22 cellular contexts compared by ENCODE assay signal in the genomic region with DNA sequence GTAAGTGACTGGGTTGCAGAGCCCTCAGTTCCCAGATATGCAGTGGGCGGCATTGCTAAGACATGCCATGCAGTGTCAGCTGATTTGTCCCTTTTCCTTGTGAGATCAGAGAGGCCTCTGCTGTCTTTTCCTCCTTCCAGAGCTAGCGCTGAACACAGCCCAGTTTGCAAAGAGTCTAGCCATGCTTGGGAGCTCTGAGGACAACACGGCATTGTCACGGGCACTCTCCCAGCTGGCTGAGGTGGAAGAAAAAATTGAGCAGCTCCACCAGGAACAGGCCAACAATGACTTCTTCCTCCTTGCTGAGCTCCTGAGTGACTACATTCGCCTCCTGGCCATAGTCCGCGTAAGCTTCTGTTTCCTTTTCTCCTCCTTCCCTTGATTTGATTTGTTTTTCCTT. TPM values are rescaled to one million over a fixed set of nuclear protein-coding genes. Genes with fewer than 3 reads are reported as not detected.
DNase-seq lines count a peak whose midpoint lies in the region; ATAC-seq, FAIRE-seq and TF ChIP-seq lines count a peak whose summit lies in the region.
"Had no signal": no experiment of that assay in that cellular context is flagged by ENCODE, and none has a peak within 500 bp of the region (broad histone marks: within the 10 kb centered on the region; RNA-seq: fewer than 3 reads in every experiment).

No MANE protein-coding gene starts in this region.

- no TSS peak for BruUV-seq in K562 (replicated peaks; lab: Mats Ljungman, UMichigan)

- H3K4me3 ChIP-seq in K562 (no peak overlapping the region), Peyer's patch (no peak overlapping the region)

- ATAC-seq in T-helper 17 cell (no peak), K562 (no peak), left ventricle myocardium superior (peak; percentile 54), HG03460 (IDR thresholded peaks at IDR 0.05; ENCODE audit: unreplicated experiment) (no peak)
- ATAC-seq: HepG2 had no signal

- H3K9me1 ChIP-seq in K562 (ENCODE audit: control insufficient read depth, insufficient read depth, low read length) = no peaks in the 10 kb centered on the region

- H3K79me2 ChIP-seq in K562 (ENCODE audit: control insufficient read depth, insufficient read depth, low read length) = no peaks in the 10 kb centered on the region

- in situ Hi-C loops in K562 (cut with MboI) = no loop called here

- H3K27ac Mint-ChIP-seq in T-helper 17 cell (peak overlapping the region; percentile 71), progenitor cell of endocrine pancreas (peak overlapping the region; percentile 13)
- H3K27ac Mint-ChIP-seq: HFFc6 had no signal

- H4K20me1 ChIP-seq in K562 (replicated peaks; ENCODE audit: control insufficient read depth, insufficient read depth, low read length) = no peaks in the 10 kb centered on the region; the same call in 1 of the 2 replicates

- H3K4me1 Mint-ChIP-seq in T-helper 17 cell (no peaks in the 10 kb centered on the region), progenitor cell of endocrine pancreas (ENCODE audit: low read depth) (no peaks in the 10 kb centered on the region)

- no peak overlapping the region for H3K4me2 ChIP-seq in K562 (ENCODE audit: insufficient read depth, low read length)
- H3K4me2 ChIP-seq: KMS-11 had no signal

- H3K27ac ChIP-seq in K562 (ENCODE audit: extremely low read depth, low read depth, low read length) (no peak overlapping the region), Peyer's patch (no peak overlapping the region)
- H3K27ac ChIP-seq: KMS-11 had no signal

- H3K36me3 Mint-ChIP-seq in T-helper 17 cell (ENCODE audit: low read depth) (peaks cover 8% of the 10 kb centered on the region), progenitor cell of endocrine pancreas (ENCODE audit: insufficient read depth) (peaks cover 21% of the 10 kb centered on the region)

- intact Hi-C loops in K562 (cut with micrococcal nuclease) = no loop called here
- intact Hi-C loops in left ventricle myocardium superior (cut with micrococcal nuclease) = no loop called here

- no peaks in the 10 kb centered on the region for H3K9me3 ChIP-seq in T-helper 17 cell (ENCODE audit: control insufficient read depth, low read length, poor library complexity, severe bottlenecking)
- H3K9me3 ChIP-seq in K562 (replicated peaks; ENCODE audit: control insufficient read depth, insufficient read depth, low read depth, low read length) = no peaks in the 10 kb centered on the region
- H3K9me3 ChIP-seq in Peyer's patch = no peaks in the 10 kb centered on the region
- H3K9me3 ChIP-seq: Caco-2 had no signal

- TF ChIP-seq CTCF in K562 (IDR thresholded peaks at IDR 0.05 in 2 of 3, conservative IDR thresholded peaks at IDR 0.05 in 1 of 3; ENCODE audit: insufficient read depth in 2 of 3, low read depth in 1 of 3, low read length in 3 of 3) = no peak
- TF ChIP-seq CTCF in progenitor cell of endocrine pancreas (IDR thresholded peaks at IDR 0.05; ENCODE audit: unreplicated experiment) = no peak
- no peak for TF ChIP-seq CTCF in Peyer's patch (IDR thresholded peaks at IDR 0.05)

- DNase-seq in T-helper 17 cell (no peak), K562 (ENCODE audit: extremely low read depth in 1 of 4, low spot score in 3 of 4) (no peak), left ventricle myocardium superior (peak; percentile 55), progenitor cell of endocrine pancreas (ENCODE audit: low spot score, unreplicated experiment) (no peak), Peyer's patch (no peak), erythroblast (lab: John Stamatoyannopoulos, UW) (no peak)
- DNase-seq: ACHN, AML-193, Caco-2, DMS153, EL, HFFc6, NCI-H1092 treated with DMSO at 0.1 percent for 48 hours, NCI-H1694 treated with DMSO at 0.1 percent for 48 hours, NCI-H226, NCI-H526, SIG-M5 had no signal

- TF ChIP-seq POLR2A in K562 (conservative IDR thresholded peaks at IDR 0.05) (no peak), Peyer's patch (IDR thresholded peaks at IDR 0.05) (no peak), erythroblast (IDR thresholded peaks at IDR 0.05; ENCODE audit: low read length) (no peak)

- POLR2A ChIA-PET in K562 (lab: Yijun Ruan, JAX) = interaction anchor here (0.7 to 5.9 kb wide), 5 partner anchors 8 to 564 kb away, joined by 3 to 34 read pairs (median 4); no protein-coding TSS in a partner anchor

- H3K36me3 ChIP-seq in K562 (ENCODE audit: control insufficient read depth, insufficient read depth, low read length) (peaks cover 90% of the 10 kb centered on the region), Peyer's patch (peaks cover 0 to 99% (median 0%) of the 10 kb centered on the region in 3 donors)

- no peak overlapping the region for H2AFZ ChIP-seq in K562 (ENCODE audit: low read depth, low read length)

- CTCF ChIA-PET in K562 (lab: Yijun Ruan, JAX; ENCODE audit: low intra/inter-chr PET ratio) = no interaction called here

- H3K27me3 ChIP-seq in K562 (ENCODE audit: control insufficient read depth in 2 of 2, insufficient read depth in 2 of 2, low read length in 2 of 2) = no peaks in the 10 kb centered on the region
- no peaks in the 10 kb centered on the region for H3K27me3 ChIP-seq in Peyer's patch

- no peaks in the 10 kb centered on the region for H3K9me3 Mint-ChIP-seq in progenitor cell of endocrine pancreas (ENCODE audit: low read depth)
- H3K9me3 Mint-ChIP-seq: HFFc6 had no signal

- WGBS in K562 (ENCODE audit: insufficient coverage, low coverage, missing lambda C conversion rate) = 94% methylated on average over 7 of the region's 7 CpGs

- no peaks in the 10 kb centered on the region for H3K27me3 Mint-ChIP-seq in T-helper 17 cell
- H3K27me3 Mint-ChIP-seq in progenitor cell of endocrine pancreas = no peaks in the 10 kb centered on the region

- peak; percentile 48 for FAIRE-seq in K562 (lab: Jason Lieb, UNC)
- FAIRE-seq: GM19239, H54, HepG2 had no signal

- H3K4me1 ChIP-seq in K562 (replicated peaks in 1 of 2; ENCODE audit: control insufficient read depth in 2 of 2, insufficient read depth in 2 of 2, low read length in 2 of 2) (peaks cover 0 to 4% of the 10 kb centered on the region in 2 experiments; a peak in 1 of 5 replicates), Peyer's patch (no peaks in the 10 kb centered on the region)
- H3K4me1 ChIP-seq: Caco-2 had no signal

- no peak for TF ChIP-seq RAD21 in K562 (CRISPR knock-in tag; conservative IDR thresholded peaks at IDR 0.05 in 1 of 2, IDR thresholded peaks at IDR 0.05 in 1 of 2)

- no peak for TF ChIP-seq EP300 in K562 (IDR thresholded peaks at IDR 0.05; ENCODE audit: low read length)

- no peak overlapping the region for H3K9ac ChIP-seq in K562 (ENCODE audit: insufficient read depth in 1 of 2, low read depth in 2 of 2, low read length in 2 of 2)
- H3K9ac ChIP-seq: KMS-11 had no signal

- H3K4me3 Mint-ChIP-seq in T-helper 17 cell (no peak overlapping the region), progenitor cell of endocrine pancreas (ENCODE audit: low read depth) (no peak overlapping the region)
- H3K4me3 Mint-ChIP-seq: HFFc6 had no signal

RNA-seq across cellular contexts. Expression of a gene that starts 20.0 kb away (rescaled TPM):
- total RNA-seq in T-helper 17 cell = 1 to 10 TPM in 1 of 2 donors, under 1 TPM in 1; 0.42 to 1.9 TPM
- 2.8 and 8.7 TPM in 2 replicates for total RNA-seq in K562 (2011; cell fraction: chromatin; rRNA removed; ENCODE audit: low replicate concordance)
- 8.5 and 10.3 TPM in 2 replicates for total RNA-seq in K562 (2011; cell fraction: nucleolus; rRNA removed)
- total RNA-seq in K562 (2011; cell fraction: nucleoplasm; rRNA removed) = 4.7 and 5.8 TPM in 2 replicates
- total RNA-seq in K562 (2014; rRNA removed) = 2.1 and 2.3 TPM in 2 replicates
- 0.99 and 1.2 TPM in 2 replicates for total RNA-seq in K562 (2014; rRNA removed; fragmentation: Illumina TruSeq; extraction: Trizol)
- total RNA-seq in K562 (2015; rRNA removed; fragmentation: Illumina TruSeq; extraction: Trizol) = 1.1 and 1.2 TPM in 2 replicates
- 1.8 and 3.0 TPM in 2 replicates for total RNA-seq in K562 (2021)
- 0.89 and 0.91 TPM in 2 replicates for polyA plus RNA-seq in K562 (2011; rRNA removed)
- 0.52 and 2.0 TPM in 2 replicates for polyA plus RNA-seq in K562 (2011; cell fraction: cytosol; rRNA removed)
- 4.2 and 8.3 TPM in 2 replicates for polyA plus RNA-seq in K562 (2011; cell fraction: nucleus; rRNA removed)
- 2.1 and 2.4 TPM in 2 replicates for polyA plus RNA-seq in K562 (2012)
- polyA plus RNA-seq in K562 (2014; fragmentation: Illumina TruSeq; extraction: Trizol) = 0.98 and 1.3 TPM in 2 replicates
- polyA plus RNA-seq in K562 (2014; fragmentation: Nextera tagmentation; extraction: Ambion mirVana) = 1 to 10 TPM; 2.0 TPM
- polyA plus RNA-seq in K562 (2014; rRNA removed) = 1.7 and 2.0 TPM in 2 replicates
- 0.84 and 1.3 TPM in 2 replicates for polyA minus RNA-seq in K562 (2011; rRNA and poly(A)+ RNA removed)
- polyA minus RNA-seq in K562 (2011; cell fraction: cytosol; rRNA and poly(A)+ RNA removed) = 0.67 and 0.73 TPM in 2 replicates
- 4.8 and 5.0 TPM in 2 replicates for polyA minus RNA-seq in K562 (2011; cell fraction: nucleus; rRNA and poly(A)+ RNA removed)
- total RNA-seq in left ventricle myocardium superior = 5.6 TPM
- total RNA-seq in progenitor cell of endocrine pancreas = 7.3 and 8.1 TPM in 2 replicates
- 10 to 100 TPM in 1 of 4 donors, under 1 TPM in 2, not detected in 1; 0.38 to 13.2 (median 0.40) TPM for total RNA-seq in Peyer's patch

RNA-seq across cellular contexts. Expression of a gene that starts 31.3 kb away (rescaled TPM):
- total RNA-seq in T-helper 17 cell (100 to 1,000 TPM; 202 to 208 TPM), K562 (2014; rRNA removed) (381 and 402 TPM in 2 replicates), K562 (2014; rRNA removed; fragmentation: Illumina TruSeq; extraction: Trizol) (258 and 306 TPM in 2 replicates), K562 (2015; rRNA removed; fragmentation: Illumina TruSeq; extraction: Trizol) (403 and 418 TPM in 2 replicates), K562 (2021) (374 and 413 TPM in 2 replicates), left ventricle myocardium superior (106 TPM), progenitor cell of endocrine pancreas (491 and 499 TPM in 2 replicates), Peyer's patch (100 to 1,000 TPM; 120 to 244 (median 200) TPM)
- 284 and 466 TPM in 2 replicates for total RNA-seq in K562 (2011; cell fraction: chromatin; rRNA removed; ENCODE audit: low replicate concordance)
- total RNA-seq in K562 (2011; cell fraction: nucleolus; rRNA removed) = 746 and 824 TPM in 2 replicates
- 510 and 682 TPM in 2 replicates for total RNA-seq in K562 (2011; cell fraction: nucleoplasm; rRNA removed)
- polyA plus RNA-seq in K562 (2011; rRNA removed) (410 and 460 TPM in 2 replicates), K562 (2014; fragmentation: Illumina TruSeq; extraction: Trizol) (535 and 580 TPM in 2 replicates), K562 (2014; fragmentation: Nextera tagmentation; extraction: Ambion mirVana) (100 to 1,000 TPM; 652 to 746 TPM), K562 (2014; rRNA removed) (419 and 439 TPM in 2 replicates)
- polyA plus RNA-seq in K562 (2011; cell fraction: cytosol; rRNA removed) = 455 and 489 TPM in 2 replicates
- polyA plus RNA-seq in K562 (2011; cell fraction: nucleus; rRNA removed) = 136 and 186 TPM in 2 replicates
- 450 and 660 TPM in 2 replicates for polyA plus RNA-seq in K562 (2012)
- 325 and 372 TPM in 2 replicates for polyA minus RNA-seq in K562 (2011; rRNA and poly(A)+ RNA removed)
- 155 and 164 TPM in 2 replicates for polyA minus RNA-seq in K562 (2011; cell fraction: cytosol; rRNA and poly(A)+ RNA removed)
- 27.5 and 54.3 TPM in 2 replicates for polyA minus RNA-seq in K562 (2011; cell fraction: nucleus; rRNA and poly(A)+ RNA removed)

RNA-seq across cellular contexts. Expression of a gene that starts 35.8 kb away (rescaled TPM):
- total RNA-seq in T-helper 17 cell (100 to 1,000 TPM in 1 of 2 donors, 10 to 100 TPM in 1; 87.1 to 111 TPM), K562 (2014; rRNA removed) (29.0 and 41.7 TPM in 2 replicates), K562 (2014; rRNA removed; fragmentation: Illumina TruSeq; extraction: Trizol) (51.0 and 56.4 TPM in 2 replicates), K562 (2015; rRNA removed; fragmentation: Illumina TruSeq; extraction: Trizol) (57.5 and 59.9 TPM in 2 replicates), K562 (2021) (94.0 and 105 TPM in 2 replicates), left ventricle myocardium superior (89.7 TPM), progenitor cell of endocrine pancreas (91.4 and 95.9 TPM in 2 replicates), Peyer's patch (100 to 1,000 TPM in 1 of 4 donors, 10 to 100 TPM in 3; 65.6 to 122 (median 83.8) TPM)
- total RNA-seq in K562 (2011; cell fraction: chromatin; rRNA removed; ENCODE audit: low replicate concordance) = 111 and 159 TPM in 2 replicates
- total RNA-seq in K562 (2011; cell fraction: nucleolus; rRNA removed) = 71.4 and 72.4 TPM in 2 replicates
- 79.0 and 93.2 TPM in 2 replicates for total RNA-seq in K562 (2011; cell fraction: nucleoplasm; rRNA removed)
- polyA plus RNA-seq in K562 (2011; rRNA removed) (68.8 and 76.2 TPM in 2 replicates), K562 (2014; fragmentation: Illumina TruSeq; extraction: Trizol) (81.8 and 87.8 TPM in 2 replicates), K562 (2014; fragmentation: Nextera tagmentation; extraction: Ambion mirVana) (10 to 100 TPM; 11.0 to 18.6 TPM), K562 (2014; rRNA removed) (84.5 and 91.6 TPM in 2 replicates)
- 46.1 and 50.8 TPM in 2 replicates for polyA plus RNA-seq in K562 (2011; cell fraction: cytosol; rRNA removed)
- 87.7 and 120 TPM in 2 replicates for polyA plus RNA-seq in K562 (2011; cell fraction: nucleus; rRNA removed)
- 55.3 and 59.0 TPM in 2 replicates for polyA plus RNA-seq in K562 (2012)
- polyA minus RNA-seq in K562 (2011; rRNA and poly(A)+ RNA removed) = 54.5 and 59.3 TPM in 2 replicates
- 26.2 and 36.9 TPM in 2 replicates for polyA minus RNA-seq in K562 (2011; cell fraction: cytosol; rRNA and poly(A)+ RNA removed)
- polyA minus RNA-seq in K562 (2011; cell fraction: nucleus; rRNA and poly(A)+ RNA removed) = 29.8 and 37.3 TPM in 2 replicates

RNA-seq across cellular contexts. Expression of a gene that starts 37.9 kb away (rescaled TPM):
- 10 to 100 TPM; 21.5 to 23.1 TPM for total RNA-seq in T-helper 17 cell
- 15.6 and 44.0 TPM in 2 replicates for total RNA-seq in K562 (2011; cell fraction: chromatin; rRNA removed; ENCODE audit: low replicate concordance)
- 20.5 and 22.0 TPM in 2 replicates for total RNA-seq in K562 (2011; cell fraction: nucleolus; rRNA removed)
- total RNA-seq in K562 (2011; cell fraction: nucleoplasm; rRNA removed) = 45.9 and 58.2 TPM in 2 replicates
- 275 and 313 TPM in 2 replicates for total RNA-seq in K562 (2014; rRNA removed)
- 251 and 275 TPM in 2 replicates for total RNA-seq in K562 (2014; rRNA removed; fragmentation: Illumina TruSeq; extraction: Trizol)
- total RNA-seq in K562 (2015; rRNA removed; fragmentation: Illumina TruSeq; extraction: Trizol) = 287 and 321 TPM in 2 replicates
- 161 and 181 TPM in 2 replicates for total RNA-seq in K562 (2021)
- polyA plus RNA-seq in K562 (2011; rRNA removed) = 189 and 280 TPM in 2 replicates
- 54.1 and 108 TPM in 2 replicates for polyA plus RNA-seq in K562 (2011; cell fraction: cytosol; rRNA removed)
- 34.6 and 53.7 TPM in 2 replicates for polyA plus RNA-seq in K562 (2011; cell fraction: nucleus; rRNA removed)
- polyA plus RNA-seq in K562 (2012) = 167 and 221 TPM in 2 replicates
- 223 and 243 TPM in 2 replicates for polyA plus RNA-seq in K562 (2014; fragmentation: Illumina TruSeq; extraction: Trizol)
- 100 to 1,000 TPM; 354 to 408 TPM for polyA plus RNA-seq in K562 (2014; fragmentation: Nextera tagmentation; extraction: Ambion mirVana)
- 381 and 429 TPM in 2 replicates for polyA plus RNA-seq in K562 (2014; rRNA removed)
- polyA minus RNA-seq in K562 (2011; rRNA and poly(A)+ RNA removed) = 45.9 and 50.0 TPM in 2 replicates
- polyA minus RNA-seq in K562 (2011; cell fraction: cytosol; rRNA and poly(A)+ RNA removed) = 23.8 and 27.5 TPM in 2 replicates
- 14.0 and 25.8 TPM in 2 replicates for polyA minus RNA-seq in K562 (2011; cell fraction: nucleus; rRNA and poly(A)+ RNA removed)
- 72.2 TPM for total RNA-seq in left ventricle myocardium superior
- total RNA-seq in progenitor cell of endocrine pancreas = 52.6 and 54.4 TPM in 2 replicates
- total RNA-seq in Peyer's patch = 100 to 1,000 TPM in 1 of 4 donors, 10 to 100 TPM in 3; 56.3 to 137 (median 78.0) TPM
